ENCODE assay signal across 17 cellular contexts in the genomic region with DNA sequence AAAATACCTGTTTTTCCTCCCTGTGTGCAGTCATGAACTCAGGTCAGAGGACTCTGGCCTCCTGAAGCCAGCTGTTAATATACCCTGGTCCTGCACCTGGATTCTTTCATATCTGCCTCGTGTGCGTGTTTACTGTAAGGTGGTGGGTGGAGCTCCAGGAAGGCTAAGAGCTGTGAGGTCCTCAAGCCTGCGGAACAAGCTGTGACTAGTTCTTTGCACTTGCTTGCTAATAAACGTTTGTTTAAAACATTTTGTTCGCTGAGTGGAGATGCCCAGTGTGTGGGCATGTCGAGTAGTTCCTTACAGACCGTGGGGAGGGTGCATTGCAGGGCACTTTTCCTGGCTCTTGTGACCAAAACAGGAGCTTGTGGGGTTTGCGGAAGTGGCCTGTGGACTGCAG.
DNase-seq lines count a peak whose midpoint lies in the region; ATAC-seq, FAIRE-seq and TF ChIP-seq lines count a peak whose summit lies in the region.
"Had no signal": no experiment of that assay in that cellular context is flagged by ENCODE, and none has a peak within 500 bp of the region (broad histone marks: within the 10 kb centered on the region; RNA-seq: fewer than 3 reads in every experiment).

No MANE protein-coding gene starts in this region.

- ATAC-seq in lung (ENCODE audit: insufficient read depth, low FRiP score) (peak; percentile 61), HG02885 (IDR thresholded peaks at IDR 0.05; ENCODE audit: poor library complexity, unreplicated experiment) (no peak)
- ATAC-seq: activated T-helper 17 cell treated with anti-CD3 and anti-CD28 coated beads, Interleukin-2, amount 50 U/mL, for 72 hours; heart right ventricle; psoas muscle had no signal

- DNase-seq in SIG-M5 treated with dmso at 0.1 percent for 504 hours (lab: John Stamatoyannopoulos, UW; ENCODE audit: unreplicated experiment), result peak; percentile 11
- no peak for DNase-seq in SIG-M5 (lab: John Stamatoyannopoulos, UW)
- DNase-seq in bronchial epithelial cell (ENCODE audit: low read depth), result peak; percentile 90
- peak; percentile 60 for DNase-seq in lung (ENCODE audit: low spot score)
- DNase-seq in ureter (ENCODE audit: low spot score), result peak; percentile 66
- no peak for DNase-seq in SK-N-SH
- DNase-seq in NCI-H128 (lab: John Stamatoyannopoulos, UW; ENCODE audit: unreplicated experiment), result no peak
- DNase-seq: activated CD8-positive, alpha-beta memory T cell treated with anti-CD3 and anti-CD28 coated beads for 24 hours; central memory CD4-positive, alpha-beta T cell; effector CD8-positive, alpha-beta T cell; heart right ventricle; kidney; NCI-H187; NCI-H345; psoas muscle had no signal

- H3K9me2 ChIP-seq in SK-N-SH, result no peaks in the 10 kb centered on the region

- H3K4me3 ChIP-seq in bronchial epithelial cell (ENCODE audit: low read depth, low read length) (no peak overlapping the region), lung (no peak overlapping the region), SK-N-SH (ENCODE audit: low read depth in 2 of 2, low read length in 1 of 2) (no peak overlapping the region)
- H3K4me3 ChIP-seq: heart right ventricle, psoas muscle had no signal

- POLR2A ChIA-PET in SK-N-SH (lab: Yijun Ruan, JAX), result no interaction called here

- TF ChIP-seq CTCF in bronchial epithelial cell (IDR thresholded peaks at IDR 0.05; ENCODE audit: insufficient read depth, low read length, severe bottlenecking), result no peak
- no peak for TF ChIP-seq CTCF in lung (IDR thresholded peaks at IDR 0.05; ENCODE audit: control extremely low read depth, extremely low read depth)
- no peak for TF ChIP-seq CTCF in SK-N-SH (IDR thresholded peaks at IDR 0.05)

- H3K27me3 ChIP-seq in bronchial epithelial cell (ENCODE audit: control insufficient read depth, insufficient read depth, low read length) (no peaks in the 10 kb centered on the region), lung (ENCODE audit: control insufficient read depth, insufficient read depth) (no peaks in the 10 kb centered on the region), SK-N-SH (ENCODE audit: insufficient read depth) (no peaks in the 10 kb centered on the region)
- H3K27me3 ChIP-seq: heart right ventricle had no signal

- H3K9me3 ChIP-seq in lung (ENCODE audit: control insufficient read depth in 2 of 2, insufficient read depth in 1 of 2, low read length in 1 of 2) (no peaks in the 10 kb centered on the region), SK-N-SH (no peaks in the 10 kb centered on the region)
- H3K9me3 ChIP-seq: heart right ventricle, psoas muscle had no signal

- peaks cover 26% of the 10 kb centered on the region for H3F3A ChIP-seq in SK-N-SH (replicated peaks; ENCODE audit: insufficient read depth)

- no peak overlapping the region for H2AFZ ChIP-seq in SK-N-SH (ENCODE audit: low read depth)

- FAIRE-seq in bronchial epithelial cell (lab: Jason Lieb, UNC), result peak; percentile 94
- FAIRE-seq: kidney had no signal

- TF ChIP-seq RAD21 in SK-N-SH (IDR thresholded peaks at IDR 0.05; ENCODE audit: low read length), result no peak

- H3K4me2 ChIP-seq in SK-N-SH, result no peak overlapping the region

- no peak overlapping the region for H3K9ac ChIP-seq in SK-N-SH

- H3K36me3 ChIP-seq in bronchial epithelial cell (ENCODE audit: control insufficient read depth, insufficient read depth, low read length) (peaks cover 8% of the 10 kb centered on the region), lung (ENCODE audit: control insufficient read depth in 2 of 2, insufficient read depth in 2 of 2, low read length in 2 of 2) (peaks cover 3 to 19% of the 10 kb centered on the region in 2 donors), SK-N-SH (replicated peaks in 1 of 2; ENCODE audit: control insufficient read depth in 1 of 2, insufficient read depth in 2 of 2, low read length in 1 of 2) (peaks cover 43 to 48% of the 10 kb centered on the region in 2 experiments)

- H3K27ac ChIP-seq in lung (ENCODE audit: low read depth in 1 of 2, low read length in 1 of 2) (no peak overlapping the region), SK-N-SH (ENCODE audit: low read depth in 2 of 2, low read length in 1 of 2) (no peak overlapping the region)
- H3K27ac ChIP-seq: heart right ventricle, psoas muscle had no signal

- no peak for TF ChIP-seq EP300 in SK-N-SH (IDR thresholded peaks at IDR 0.05; ENCODE audit: borderline replicate concordance in 1 of 2, low read depth in 1 of 2, low read length in 1 of 2)

- CTCF ChIA-PET in SK-N-SH (lab: Yijun Ruan, JAX), result interaction anchor here (1.0 kb wide), 1 partner anchor 9 kb away, joined by 3 read pairs; no protein-coding TSS in a partner anchor

- H3K4me1 ChIP-seq in lung (ENCODE audit: control insufficient read depth in 2 of 2, insufficient read depth in 2 of 2, low read length in 2 of 2), result no peaks in the 10 kb centered on the region
- H3K4me1 ChIP-seq in SK-N-SH (ENCODE audit: control insufficient read depth in 1 of 2, insufficient read depth in 2 of 2, low read depth in 1 of 2, low read length in 1 of 2), result peaks cover 2 to 6% of the 10 kb centered on the region in 2 experiments; a peak in 2 of 4 replicates
- H3K4me1 ChIP-seq: heart right ventricle, psoas muscle had no signal

- H3K79me2 ChIP-seq in SK-N-SH (ENCODE audit: insufficient read depth), result no peaks in the 10 kb centered on the region

- H4K20me1 ChIP-seq in SK-N-SH (ENCODE audit: insufficient read depth), result no peaks in the 10 kb centered on the region

- 72 to 84% methylated on average over 8 of the region's 8 CpGs for whole genome bisulfite sequencing in lung, 2 donors
- 96% methylated on average over 8 of the region's 8 CpGs for WGBS in SK-N-SH (ENCODE audit: low lambda C conversion rate)

TF ChIP-seq in SK-N-SH, 30 proteins besides CTCF, POLR2A, EP300 and RAD21:
- TF ChIP-seq, protein P1, sequence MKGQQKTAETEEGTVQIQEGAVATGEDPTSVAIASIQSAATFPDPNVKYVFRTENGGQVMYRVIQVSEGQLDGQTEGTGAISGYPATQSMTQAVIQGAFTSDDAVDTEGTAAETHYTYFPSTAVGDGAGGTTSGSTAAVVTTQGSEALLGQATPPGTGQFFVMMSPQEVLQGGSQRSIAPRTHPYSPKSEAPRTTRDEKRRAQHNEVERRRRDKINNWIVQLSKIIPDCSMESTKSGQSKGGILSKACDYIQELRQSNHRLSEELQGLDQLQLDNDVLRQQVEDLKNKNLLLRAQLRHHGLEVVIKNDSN (IDR thresholded peaks at IDR 0.05; ENCODE audit: borderline replicate concordance, low read depth), result no peak
- TF ChIP-seq, protein P2, sequence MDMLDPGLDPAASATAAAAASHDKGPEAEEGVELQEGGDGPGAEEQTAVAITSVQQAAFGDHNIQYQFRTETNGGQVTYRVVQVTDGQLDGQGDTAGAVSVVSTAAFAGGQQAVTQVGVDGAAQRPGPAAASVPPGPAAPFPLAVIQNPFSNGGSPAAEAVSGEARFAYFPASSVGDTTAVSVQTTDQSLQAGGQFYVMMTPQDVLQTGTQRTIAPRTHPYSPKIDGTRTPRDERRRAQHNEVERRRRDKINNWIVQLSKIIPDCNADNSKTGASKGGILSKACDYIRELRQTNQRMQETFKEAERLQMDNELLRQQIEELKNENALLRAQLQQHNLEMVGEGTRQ (IDR thresholded peaks at IDR 0.05; ENCODE audit: borderline replicate concordance, low read depth, low read length), result no peak
- TF ChIP-seq, protein P3, sequence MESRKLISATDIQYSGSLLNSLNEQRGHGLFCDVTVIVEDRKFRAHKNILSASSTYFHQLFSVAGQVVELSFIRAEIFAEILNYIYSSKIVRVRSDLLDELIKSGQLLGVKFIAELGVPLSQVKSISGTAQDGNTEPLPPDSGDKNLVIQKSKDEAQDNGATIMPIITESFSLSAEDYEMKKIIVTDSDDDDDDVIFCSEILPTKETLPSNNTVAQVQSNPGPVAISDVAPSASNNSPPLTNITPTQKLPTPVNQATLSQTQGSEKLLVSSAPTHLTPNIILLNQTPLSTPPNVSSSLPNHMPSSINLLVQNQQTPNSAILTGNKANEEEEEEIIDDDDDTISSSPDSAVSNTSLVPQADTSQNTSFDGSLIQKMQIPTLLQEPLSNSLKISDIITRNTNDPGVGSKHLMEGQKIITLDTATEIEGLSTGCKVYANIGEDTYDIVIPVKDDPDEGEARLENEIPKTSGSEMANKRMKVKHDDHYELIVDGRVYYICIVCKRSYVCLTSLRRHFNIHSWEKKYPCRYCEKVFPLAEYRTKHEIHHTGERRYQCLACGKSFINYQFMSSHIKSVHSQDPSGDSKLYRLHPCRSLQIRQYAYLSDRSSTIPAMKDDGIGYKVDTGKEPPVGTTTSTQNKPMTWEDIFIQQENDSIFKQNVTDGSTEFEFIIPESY (IDR thresholded peaks at IDR 0.05; ENCODE audit: borderline replicate concordance, low read depth), result no peak
- TF ChIP-seq, protein P4, sequence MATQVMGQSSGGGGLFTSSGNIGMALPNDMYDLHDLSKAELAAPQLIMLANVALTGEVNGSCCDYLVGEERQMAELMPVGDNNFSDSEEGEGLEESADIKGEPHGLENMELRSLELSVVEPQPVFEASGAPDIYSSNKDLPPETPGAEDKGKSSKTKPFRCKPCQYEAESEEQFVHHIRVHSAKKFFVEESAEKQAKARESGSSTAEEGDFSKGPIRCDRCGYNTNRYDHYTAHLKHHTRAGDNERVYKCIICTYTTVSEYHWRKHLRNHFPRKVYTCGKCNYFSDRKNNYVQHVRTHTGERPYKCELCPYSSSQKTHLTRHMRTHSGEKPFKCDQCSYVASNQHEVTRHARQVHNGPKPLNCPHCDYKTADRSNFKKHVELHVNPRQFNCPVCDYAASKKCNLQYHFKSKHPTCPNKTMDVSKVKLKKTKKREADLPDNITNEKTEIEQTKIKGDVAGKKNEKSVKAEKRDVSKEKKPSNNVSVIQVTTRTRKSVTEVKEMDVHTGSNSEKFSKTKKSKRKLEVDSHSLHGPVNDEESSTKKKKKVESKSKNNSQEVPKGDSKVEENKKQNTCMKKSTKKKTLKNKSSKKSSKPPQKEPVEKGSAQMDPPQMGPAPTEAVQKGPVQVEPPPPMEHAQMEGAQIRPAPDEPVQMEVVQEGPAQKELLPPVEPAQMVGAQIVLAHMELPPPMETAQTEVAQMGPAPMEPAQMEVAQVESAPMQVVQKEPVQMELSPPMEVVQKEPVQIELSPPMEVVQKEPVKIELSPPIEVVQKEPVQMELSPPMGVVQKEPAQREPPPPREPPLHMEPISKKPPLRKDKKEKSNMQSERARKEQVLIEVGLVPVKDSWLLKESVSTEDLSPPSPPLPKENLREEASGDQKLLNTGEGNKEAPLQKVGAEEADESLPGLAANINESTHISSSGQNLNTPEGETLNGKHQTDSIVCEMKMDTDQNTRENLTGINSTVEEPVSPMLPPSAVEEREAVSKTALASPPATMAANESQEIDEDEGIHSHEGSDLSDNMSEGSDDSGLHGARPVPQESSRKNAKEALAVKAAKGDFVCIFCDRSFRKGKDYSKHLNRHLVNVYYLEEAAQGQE (IDR thresholded peaks at IDR 0.05; ENCODE audit: low read depth, low read length), result no peak
- TF ChIP-seq EZH2phosphoT487 (IDR thresholded peaks at IDR 0.05; ENCODE audit: borderline replicate concordance, low read depth) (no peak), YY1 (IDR thresholded peaks at IDR 0.05; ENCODE audit: low read depth) (no peak)
TF ChIP-seq in SK-N-SH: peak in this region for 0.

Comparison
In these comparisons a context has a peak if more than half of its experiments do, and no peak if none do; other contexts are left out.
1. DNase-seq: peak in SIG-M5 treated with dmso at 0.1 percent for 504 hours (single experiment), bronchial epithelial cell (single experiment), lung (single experiment) and ureter (single experiment); none in SIG-M5 (single experiment), SK-N-SH (single experiment) and NCI-H128 (single experiment).